In the genomic region with DNA sequence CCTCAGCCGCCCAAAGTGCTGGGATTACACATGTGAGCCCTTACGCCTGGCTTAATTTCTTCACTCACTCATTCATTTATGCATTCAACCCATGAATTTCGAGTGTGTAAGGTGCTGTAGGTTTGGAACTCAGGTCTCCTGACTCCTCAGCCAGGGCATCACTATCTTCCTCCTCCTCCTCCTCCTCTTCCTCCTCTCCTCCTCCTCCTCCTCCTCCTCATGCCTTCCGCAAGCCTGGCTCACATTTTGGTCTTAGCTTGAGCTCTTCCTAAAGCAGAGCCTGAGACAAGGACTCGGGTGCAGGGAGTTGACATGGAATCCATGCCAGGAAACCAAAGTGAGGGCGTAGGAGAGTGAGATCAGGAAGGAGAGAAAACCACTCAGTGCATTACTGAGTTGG, we compare ENCODE assay signal across 1 cellular context.
TF ChIP-seq lines count a peak whose summit lies in the region.

No MANE protein-coding gene starts in this region.

TF ChIP-seq in H1, 55 proteins besides CTCF, POLR2A, EP300 and RAD21:
- TF ChIP-seq RFX5 (IDR thresholded peaks at IDR 0.05; ENCODE audit: borderline replicate concordance, low read depth, low read length), result no peak
- no peak for TF ChIP-seq CEBPB (IDR thresholded peaks at IDR 0.05; ENCODE audit: low read depth, low read length)
- TF ChIP-seq FOSL1 (IDR thresholded peaks at IDR 0.05; ENCODE audit: insufficient read depth, low read depth, low read length), result no peak
- no peak for TF ChIP-seq KDM1A (IDR thresholded peaks at IDR 0.05; ENCODE audit: borderline replicate concordance, low read length)
- TF ChIP-seq EGR1 (IDR thresholded peaks at IDR 0.05; ENCODE audit: borderline replicate concordance, low read depth, low read length), result no peak
- no peak for TF ChIP-seq HDAC6 (IDR thresholded peaks at IDR 0.05; ENCODE audit: low read depth, low read length)
- no peak for TF ChIP-seq GTF2F1 (IDR thresholded peaks at IDR 0.05; ENCODE audit: borderline replicate concordance, low read depth, low read length)
- TF ChIP-seq SUZ12 (IDR thresholded peaks at IDR 0.05; ENCODE audit: low read length), result no peak
- no peak for TF ChIP-seq ZNF274 (IDR thresholded peaks at IDR 0.05; ENCODE audit: borderline replicate concordance, extremely low read depth, low read length)
